28 cellular contexts compared by ENCODE assay signal in genomic region chr19:56808717-56809392, GRCh38. TPM values are rescaled to one million over a fixed set of nuclear protein-coding genes. Genes with fewer than 3 reads are reported as not detected.
"Had no signal": no experiment of that assay in that cellular context is flagged by ENCODE, and none has a peak within 500 bp of the region (broad histone marks: within the 10 kb centered on the region; RNA-seq: fewer than 3 reads in every experiment).

No MANE protein-coding gene starts in this region.

- H3K4me1 Mint-ChIP-seq: stimulated activated effector memory CD8-positive, alpha-beta T cell treated with anti-CD3 and anti-CD28 coated beads, Interleukin-12 subunit alpha, Interleukin-12 subunit beta, amount 100 ng/mL, for 72 hours; stimulated activated memory B cell treated with anti-CD40 and anti-IgM and Interleukin-4, amounts not matched to agents 10 μg/mL and 1 μg/mL and 100 μg/mL, for 72 hours; stimulated activated naive B cell treated with anti-CD40 and anti-IgM and Interleukin-4, amounts not matched to agents 10 μg/mL and 1 μg/mL and 100 μg/mL, for 72 hours; stimulated activated naive CD8-positive, alpha-beta T cell treated with anti-CD3 and anti-CD28 coated beads, Interleukin-15, amount 100 ng/mL, for 72 hours had no signal

- H3K36me3 Mint-ChIP-seq: stimulated activated effector memory CD8-positive, alpha-beta T cell treated with anti-CD3 and anti-CD28 coated beads, Interleukin-12 subunit alpha, Interleukin-12 subunit beta, amount 100 ng/mL, for 72 hours; stimulated activated memory B cell treated with anti-CD40 and anti-IgM and Interleukin-4, amounts not matched to agents 10 μg/mL and 1 μg/mL and 100 μg/mL, for 72 hours; stimulated activated naive B cell treated with anti-CD40 and anti-IgM and Interleukin-4, amounts not matched to agents 10 μg/mL and 1 μg/mL and 100 μg/mL, for 72 hours; type B pancreatic cell had no signal

- H3K4me3 ChIP-seq: stomach, suprapubic skin, testis, thoracic aorta, thyroid gland, tibial artery, tibial nerve, transverse colon, upper lobe of left lung, upper lobe of right lung, uterus, vagina had no signal

- FAIRE-seq: urothelium cell line had no signal

- H3K4me3 Mint-ChIP-seq: stimulated activated effector memory CD8-positive, alpha-beta T cell treated with anti-CD3 and anti-CD28 coated beads, Interleukin-12 subunit alpha, Interleukin-12 subunit beta, amount 100 ng/mL, for 72 hours; stimulated activated memory B cell treated with anti-CD40 and anti-IgM and Interleukin-4, amounts not matched to agents 10 μg/mL and 1 μg/mL and 100 μg/mL, for 72 hours; stimulated activated naive B cell treated with anti-CD40 and anti-IgM and Interleukin-4, amounts not matched to agents 10 μg/mL and 1 μg/mL and 100 μg/mL, for 72 hours; stimulated activated naive CD8-positive, alpha-beta T cell treated with anti-CD3 and anti-CD28 coated beads, Interleukin-15, amount 100 ng/mL, for 72 hours; stimulated activated naive CD8-positive, alpha-beta T cell treated with anti-CD3 and anti-CD28 coated beads, Interleukin-15, Interleukin-2, amounts not matched to agents 100 ng/mL and 50 ng/mL, for 24 hours; type B pancreatic cell had no signal

- H3K27me3 ChIP-seq: stomach, suprapubic skin, testis, thyroid gland, tibial artery, tibial nerve, transverse colon, upper lobe of left lung, upper lobe of right lung, uterus, vagina had no signal

- H3K27ac ChIP-seq: stomach, suprapubic skin, testis, thoracic aorta, thyroid gland, tibial artery, tibial nerve, transverse colon, upper lobe of left lung, upper lobe of right lung, uterus, vagina had no signal

- H3K4me1 ChIP-seq: suprapubic skin, testis, thyroid gland, tibial artery, tibial nerve, transverse colon, upper lobe of left lung, upper lobe of right lung, uterus, vagina had no signal

- H3K27me3 Mint-ChIP-seq: stimulated activated memory B cell treated with anti-CD40 and anti-IgM and Interleukin-4, amounts not matched to agents 10 μg/mL and 1 μg/mL and 100 μg/mL, for 72 hours; stimulated activated naive B cell treated with anti-CD40 and anti-IgM and Interleukin-4, amounts not matched to agents 10 μg/mL and 1 μg/mL and 100 μg/mL, for 72 hours; stimulated activated naive CD8-positive, alpha-beta T cell treated with anti-CD3 and anti-CD28 coated beads, Interleukin-15, amount 100 ng/mL, for 72 hours; stimulated activated naive CD8-positive, alpha-beta T cell treated with anti-CD3 and anti-CD28 coated beads, Interleukin-15, Interleukin-2, amounts not matched to agents 100 ng/mL and 50 ng/mL, for 24 hours; type B pancreatic cell had no signal

- ATAC-seq: stimulated activated effector memory CD8-positive, alpha-beta T cell treated with anti-CD3 and anti-CD28 coated beads, Interleukin-12 subunit alpha, Interleukin-12 subunit beta, amount 100 ng/mL, for 72 hours; stimulated activated memory B cell treated with anti-CD40 and anti-IgM and Interleukin-4, amounts not matched to agents 10 μg/mL and 1 μg/mL and 100 μg/mL, for 72 hours; stimulated activated naive B cell treated with anti-CD40 and anti-IgM and Interleukin-4, amounts not matched to agents 10 μg/mL and 1 μg/mL and 100 μg/mL, for 72 hours; stimulated activated naive CD8-positive, alpha-beta T cell treated with anti-CD3 and anti-CD28 coated beads, Interleukin-15, amount 100 ng/mL, for 72 hours; stimulated activated naive CD8-positive, alpha-beta T cell treated with anti-CD3 and anti-CD28 coated beads, Interleukin-15, Interleukin-2, amounts not matched to agents 100 U/mL and 50 U/mL, for 24 hours; upper lobe of right lung had no signal

- H3K36me3 ChIP-seq: suprapubic skin, thoracic aorta, thyroid gland, tibial artery, transverse colon, upper lobe of left lung, upper lobe of right lung, uterus, vagina had no signal

- DNase-seq: stimulated activated CD4-positive, alpha-beta T cell treated with anti-CD3 and anti-CD28 coated beads, Interleukin-2, amount 100 ng/mL, for 48 hours; stimulated activated CD4-positive, alpha-beta T cell treated with anti-CD3 and anti-CD28 coated beads, Interleukin-4, amount 100 ng/mL, for 1 hour; stimulated activated CD4-positive, alpha-beta T cell treated with anti-CD3 and anti-CD28 coated beads, Interleukin-4, amount 100 ng/mL, for 24 hours; stimulated activated CD4-positive, alpha-beta T cell treated with anti-CD3 and anti-CD28 coated beads, Interleukin-4, amount 100 ng/mL, for 4 hours; stimulated activated CD8-positive, alpha-beta memory T cell treated with anti-CD3 and anti-CD28 coated beads, Interleukin-4, amount 100 ng/mL, for 48 hours; stimulated activated naive B cell treated with anti-CD40 and anti-IgM and Interleukin-4, amounts not matched to agents 10 μg/mL and 1 μg/mL and 100 μg/mL, for 72 hours; stimulated activated naive CD4-positive, alpha-beta T cell; stimulated activated naive CD4-positive, alpha-beta T cell treated with Interleukin-2 at 50 U/mL for 16 hours; stimulated activated naive CD8-positive, alpha-beta T cell treated with anti-CD3 and anti-CD28 coated beads, Interleukin-15, amount 100 ng/mL, for 72 hours; stimulated activated naive CD8-positive, alpha-beta T cell treated with anti-CD3 and anti-CD28 coated beads, Interleukin-15, Interleukin-2, amounts not matched to agents 100 U/mL and 50 U/mL, for 24 hours; stomach; substantia nigra; testis; thyroid gland; tibial artery; transverse colon; upper lobe of left lung; upper lobe of right lung; uterus had no signal

- H3K27ac Mint-ChIP-seq: stimulated activated effector memory CD8-positive, alpha-beta T cell treated with anti-CD3 and anti-CD28 coated beads, Interleukin-12 subunit alpha, Interleukin-12 subunit beta, amount 100 ng/mL, for 72 hours; stimulated activated memory B cell treated with anti-CD40 and anti-IgM and Interleukin-4, amounts not matched to agents 10 μg/mL and 1 μg/mL and 100 μg/mL, for 72 hours; stimulated activated naive B cell treated with anti-CD40 and anti-IgM and Interleukin-4, amounts not matched to agents 10 μg/mL and 1 μg/mL and 100 μg/mL, for 72 hours; stimulated activated naive CD8-positive, alpha-beta T cell treated with anti-CD3 and anti-CD28 coated beads, Interleukin-15, amount 100 ng/mL, for 72 hours; stimulated activated naive CD8-positive, alpha-beta T cell treated with anti-CD3 and anti-CD28 coated beads, Interleukin-15, Interleukin-2, amounts not matched to agents 100 ng/mL and 50 ng/mL, for 24 hours; type B pancreatic cell had no signal

- H3K9me3 ChIP-seq: suprapubic skin, testis, thoracic aorta, thyroid gland, upper lobe of right lung, uterus, vagina had no signal

RNA-seq across cellular contexts. Expression of gene ZIM2, which starts 31.7 kb away (rescaled TPM):
- total RNA-seq: tibial nerve, upper lobe of right lung had no signal
